Comparison of ENCODE assay signal across 1 cellular context in the genomic region with DNA sequence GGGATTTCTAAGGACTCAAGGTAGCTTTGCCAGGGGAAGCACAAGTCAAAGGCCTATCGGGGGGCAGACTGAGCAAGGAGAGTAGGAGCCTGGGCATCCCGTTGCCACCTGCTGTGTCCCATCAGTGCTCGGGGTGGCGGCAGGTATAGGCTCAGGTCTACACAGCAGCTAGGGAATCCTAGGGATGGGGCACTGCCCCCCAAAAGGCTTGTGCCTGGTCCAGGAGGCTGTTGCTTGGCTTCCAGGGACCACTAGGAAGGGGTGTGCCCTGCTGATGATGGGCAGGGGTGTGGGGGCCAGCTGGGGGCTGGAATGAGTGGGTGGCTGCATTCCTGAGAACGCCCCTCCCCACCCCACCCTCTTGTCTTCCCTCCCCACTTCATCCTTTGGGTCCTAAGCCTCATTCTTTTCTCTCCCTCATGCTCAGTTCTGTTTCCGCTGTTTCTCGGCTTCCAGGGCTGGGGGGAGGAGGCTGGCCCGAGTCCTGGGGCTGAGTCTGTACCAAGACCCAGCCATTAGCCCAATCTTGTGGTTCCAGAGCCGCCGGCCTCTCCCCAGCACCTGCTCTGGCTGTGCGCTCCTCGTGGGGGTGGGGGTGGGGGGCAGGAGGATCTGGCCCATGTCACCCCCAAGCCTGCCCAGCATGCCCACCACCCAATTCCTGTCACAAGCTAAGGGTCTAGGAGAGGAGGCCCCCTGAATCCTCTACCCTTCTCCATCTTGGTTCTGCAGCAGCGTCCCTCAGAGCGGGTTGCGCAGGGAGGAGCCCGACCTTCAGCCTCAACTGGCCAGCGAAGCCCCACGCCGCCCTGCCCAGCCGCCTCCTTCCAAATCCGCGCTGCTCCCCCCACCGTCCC.
TF ChIP-seq lines count a peak whose summit lies in the region.

No MANE protein-coding gene starts in this region.

TF ChIP-seq in SK-N-SH, 30 proteins besides CTCF, POLR2A, EP300 and RAD21:
- TF ChIP-seq NRF1 (IDR thresholded peaks at IDR 0.05; ENCODE audit: low read depth, low read length) (no peak), RXRA (IDR thresholded peaks at IDR 0.05; ENCODE audit: borderline replicate concordance, low read depth) (no peak), SIN3A (IDR thresholded peaks at IDR 0.05; ENCODE audit: borderline replicate concordance, low read depth, low read length) (no peak), TAF1 (IDR thresholded peaks at IDR 0.05; ENCODE audit: borderline replicate concordance, low read depth, low read length) (no peak), YY1 (IDR thresholded peaks at IDR 0.05; ENCODE audit: low read depth) (no peak), TCF12 (IDR thresholded peaks at IDR 0.05) (no peak), JUND (IDR thresholded peaks at IDR 0.05) (no peak)
- TF ChIP-seq, protein P1, sequence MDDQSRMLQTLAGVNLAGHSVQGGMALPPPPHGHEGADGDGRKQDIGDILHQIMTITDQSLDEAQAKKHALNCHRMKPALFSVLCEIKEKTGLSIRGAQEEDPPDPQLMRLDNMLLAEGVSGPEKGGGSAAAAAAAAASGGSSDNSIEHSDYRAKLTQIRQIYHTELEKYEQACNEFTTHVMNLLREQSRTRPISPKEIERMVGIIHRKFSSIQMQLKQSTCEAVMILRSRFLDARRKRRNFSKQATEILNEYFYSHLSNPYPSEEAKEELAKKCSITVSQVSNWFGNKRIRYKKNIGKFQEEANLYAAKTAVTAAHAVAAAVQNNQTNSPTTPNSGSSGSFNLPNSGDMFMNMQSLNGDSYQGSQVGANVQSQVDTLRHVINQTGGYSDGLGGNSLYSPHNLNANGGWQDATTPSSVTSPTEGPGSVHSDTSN (IDR thresholded peaks at IDR 0.05), result no peak
- TF ChIP-seq, protein P2, sequence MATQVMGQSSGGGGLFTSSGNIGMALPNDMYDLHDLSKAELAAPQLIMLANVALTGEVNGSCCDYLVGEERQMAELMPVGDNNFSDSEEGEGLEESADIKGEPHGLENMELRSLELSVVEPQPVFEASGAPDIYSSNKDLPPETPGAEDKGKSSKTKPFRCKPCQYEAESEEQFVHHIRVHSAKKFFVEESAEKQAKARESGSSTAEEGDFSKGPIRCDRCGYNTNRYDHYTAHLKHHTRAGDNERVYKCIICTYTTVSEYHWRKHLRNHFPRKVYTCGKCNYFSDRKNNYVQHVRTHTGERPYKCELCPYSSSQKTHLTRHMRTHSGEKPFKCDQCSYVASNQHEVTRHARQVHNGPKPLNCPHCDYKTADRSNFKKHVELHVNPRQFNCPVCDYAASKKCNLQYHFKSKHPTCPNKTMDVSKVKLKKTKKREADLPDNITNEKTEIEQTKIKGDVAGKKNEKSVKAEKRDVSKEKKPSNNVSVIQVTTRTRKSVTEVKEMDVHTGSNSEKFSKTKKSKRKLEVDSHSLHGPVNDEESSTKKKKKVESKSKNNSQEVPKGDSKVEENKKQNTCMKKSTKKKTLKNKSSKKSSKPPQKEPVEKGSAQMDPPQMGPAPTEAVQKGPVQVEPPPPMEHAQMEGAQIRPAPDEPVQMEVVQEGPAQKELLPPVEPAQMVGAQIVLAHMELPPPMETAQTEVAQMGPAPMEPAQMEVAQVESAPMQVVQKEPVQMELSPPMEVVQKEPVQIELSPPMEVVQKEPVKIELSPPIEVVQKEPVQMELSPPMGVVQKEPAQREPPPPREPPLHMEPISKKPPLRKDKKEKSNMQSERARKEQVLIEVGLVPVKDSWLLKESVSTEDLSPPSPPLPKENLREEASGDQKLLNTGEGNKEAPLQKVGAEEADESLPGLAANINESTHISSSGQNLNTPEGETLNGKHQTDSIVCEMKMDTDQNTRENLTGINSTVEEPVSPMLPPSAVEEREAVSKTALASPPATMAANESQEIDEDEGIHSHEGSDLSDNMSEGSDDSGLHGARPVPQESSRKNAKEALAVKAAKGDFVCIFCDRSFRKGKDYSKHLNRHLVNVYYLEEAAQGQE (IDR thresholded peaks at IDR 0.05; ENCODE audit: low read depth, low read length), result no peak
- TF ChIP-seq, protein P3, sequence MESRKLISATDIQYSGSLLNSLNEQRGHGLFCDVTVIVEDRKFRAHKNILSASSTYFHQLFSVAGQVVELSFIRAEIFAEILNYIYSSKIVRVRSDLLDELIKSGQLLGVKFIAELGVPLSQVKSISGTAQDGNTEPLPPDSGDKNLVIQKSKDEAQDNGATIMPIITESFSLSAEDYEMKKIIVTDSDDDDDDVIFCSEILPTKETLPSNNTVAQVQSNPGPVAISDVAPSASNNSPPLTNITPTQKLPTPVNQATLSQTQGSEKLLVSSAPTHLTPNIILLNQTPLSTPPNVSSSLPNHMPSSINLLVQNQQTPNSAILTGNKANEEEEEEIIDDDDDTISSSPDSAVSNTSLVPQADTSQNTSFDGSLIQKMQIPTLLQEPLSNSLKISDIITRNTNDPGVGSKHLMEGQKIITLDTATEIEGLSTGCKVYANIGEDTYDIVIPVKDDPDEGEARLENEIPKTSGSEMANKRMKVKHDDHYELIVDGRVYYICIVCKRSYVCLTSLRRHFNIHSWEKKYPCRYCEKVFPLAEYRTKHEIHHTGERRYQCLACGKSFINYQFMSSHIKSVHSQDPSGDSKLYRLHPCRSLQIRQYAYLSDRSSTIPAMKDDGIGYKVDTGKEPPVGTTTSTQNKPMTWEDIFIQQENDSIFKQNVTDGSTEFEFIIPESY (IDR thresholded peaks at IDR 0.05; ENCODE audit: borderline replicate concordance, low read depth), result no peak
